ENCODE assay signal across 8 cellular contexts in the genomic region with DNA sequence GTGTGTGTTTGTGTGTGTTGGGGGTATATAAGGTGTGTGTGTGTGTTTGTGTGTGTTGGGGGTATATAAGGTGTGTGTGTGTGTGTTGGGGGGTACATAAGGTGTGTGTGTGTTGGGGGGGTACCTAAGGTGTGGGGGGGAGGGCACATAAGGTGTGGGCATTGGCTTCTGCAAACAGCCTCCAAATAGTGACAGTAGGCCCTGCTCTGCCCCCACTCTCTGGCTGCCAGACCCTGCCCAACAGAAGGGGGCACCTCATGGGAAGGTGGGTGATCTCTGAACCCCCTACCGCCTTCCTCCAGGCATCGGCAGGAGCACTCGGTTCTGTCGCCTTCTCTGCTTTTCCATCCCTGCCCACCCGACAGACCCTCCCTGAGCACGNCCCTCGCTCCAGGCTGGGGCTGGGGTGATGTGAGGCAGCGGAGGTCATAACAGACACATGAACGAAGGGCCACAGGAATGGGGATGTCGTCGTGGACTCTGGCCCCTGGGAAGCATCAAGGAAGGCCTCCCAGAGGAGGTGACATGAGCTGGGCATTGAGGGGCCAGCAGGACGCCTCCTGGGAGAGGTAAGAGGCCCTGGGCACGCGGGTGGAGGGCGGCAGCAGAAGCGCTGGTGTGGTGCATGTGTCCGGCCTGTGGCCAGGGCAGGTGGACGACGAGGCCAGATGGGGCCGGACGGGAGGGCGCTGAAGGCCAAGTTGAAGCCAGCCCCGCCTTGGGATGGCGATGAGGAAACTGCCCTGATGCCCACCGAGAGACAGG. TPM values are rescaled to one million over a fixed set of nuclear protein-coding genes. Genes with fewer than 3 reads are reported as not detected.
DNase-seq lines count a peak whose midpoint lies in the region; ATAC-seq and TF ChIP-seq lines count a peak whose summit lies in the region.

No MANE protein-coding gene starts in this region.

- H3K27me3 ChIP-seq in kidney epithelial cell (ENCODE audit: control insufficient read depth, insufficient read depth, low read length) = peaks cover 3% of the 10 kb centered on the region
- H3K27me3 ChIP-seq in subcutaneous abdominal adipose tissue (ENCODE audit: control insufficient read depth in 5 of 5, insufficient read depth in 4 of 5, low read length in 5 of 5) = no peaks in the 10 kb centered on the region

- ATAC-seq in HG03097 (IDR thresholded peaks at IDR 0.05; ENCODE audit: low FRiP score, unreplicated experiment) (no peak), HG03280 (IDR thresholded peaks at IDR 0.05; ENCODE audit: unreplicated experiment) (no peak)

- peaks cover 0 to 26% (median 20%) of the 10 kb centered on the region in 5 donors for H3K4me1 ChIP-seq in subcutaneous abdominal adipose tissue (ENCODE audit: control insufficient read depth in 5 of 5, insufficient read depth in 5 of 5, low read length in 5 of 5)

- H3K9ac ChIP-seq in subcutaneous abdominal adipose tissue (ENCODE audit: low read length in 5 of 5) = peak overlapping the region in 4 of 5 donors; percentile 60 to 73 (median 62)

- CTCF ChIA-PET in GM10248 (lab: Yijun Ruan, JAX) = no interaction called here

- H3K4me3 ChIP-seq in Jurkat, Clone E6-1 (ENCODE audit: low read length) = peak overlapping the region; percentile 60
- H3K4me3 ChIP-seq in astrocyte of the spinal cord (ENCODE audit: low read depth, low read length) (peak overlapping the region; percentile 56), kidney epithelial cell (ENCODE audit: low read depth, low read length) (peak overlapping the region; percentile 66), subcutaneous abdominal adipose tissue (ENCODE audit: low read depth in 1 of 5, low read length in 5 of 5) (peak overlapping the region in 4 of 5 donors; percentile 57 to 67 (median 64))

- H3K27ac ChIP-seq in subcutaneous abdominal adipose tissue (ENCODE audit: low read depth, low read length) = peak overlapping the region; percentile 62

- in situ Hi-C loops in astrocyte of the spinal cord (cut with HindIII; ENCODE audit: low sequenced_read_pairs) = no loop called here

- POLR2A ChIA-PET in GM10248 (lab: Yijun Ruan, JAX) = no interaction called here

- H3K9me3 ChIP-seq in subcutaneous abdominal adipose tissue (ENCODE audit: control insufficient read depth in 5 of 5, low read length in 5 of 5) = no peaks in the 10 kb centered on the region

- TF ChIP-seq CTCF in GM10248 (IDR thresholded peaks at IDR 0.05; ENCODE audit: control extremely low read depth, extremely low read depth, low read depth, missing control alignments) (peak; percentile 7), astrocyte of the spinal cord (IDR thresholded peaks at IDR 0.05; ENCODE audit: low read depth, low read length) (no peak), kidney epithelial cell (IDR thresholded peaks at IDR 0.05; ENCODE audit: insufficient read depth, low read length, poor library complexity, severe bottlenecking) (no peak)

- DNase-seq in GM10248 (ENCODE audit: extremely low spot score) = no peak
- DNase-seq in Jurkat, Clone E6-1 (ENCODE audit: low read depth, low spot score) = peak; percentile 78
- DNase-seq in astrocyte of the spinal cord (ENCODE audit: low read depth, low spot score) = peak; percentile 33
- no peak for DNase-seq in kidney epithelial cell (ENCODE audit: low read depth)
- DNase-seq in NOMO-1 (lab: John Stamatoyannopoulos, UW; ENCODE audit: unreplicated experiment in 2 of 2) = no peak

- H3K36me3 ChIP-seq in kidney epithelial cell (ENCODE audit: control insufficient read depth, insufficient read depth, low read length) (no peaks in the 10 kb centered on the region), subcutaneous abdominal adipose tissue (ENCODE audit: control insufficient read depth in 5 of 5, insufficient read depth in 5 of 5, low read length in 5 of 5) (no peaks in the 10 kb centered on the region)

RNA-seq across cellular contexts. Expression of a gene that starts 43.4 kb away (rescaled TPM):
- polyA plus RNA-seq in Jurkat, Clone E6-1 (2012; ENCODE audit: insufficient read depth, insufficient read length) = 24.5 TPM
- total RNA-seq in kidney epithelial cell = 32.5 and 34.2 TPM in 2 replicates

Comparison
In these comparisons a context has a peak if more than half of its experiments do, and no peak if none do; other contexts are left out.
1. DNase-seq: peak in Jurkat, Clone E6-1 (single experiment) and astrocyte of the spinal cord (single experiment); none in GM10248 (single experiment), kidney epithelial cell (single experiment) and NOMO-1 (0 of 2).
2. Peak in every context shown above with its lines, with median percentiles within 50 percentile points of each other: H3K4me3 ChIP-seq.